Comparison of ENCODE assay signal across 9 cellular contexts in the genomic region with DNA sequence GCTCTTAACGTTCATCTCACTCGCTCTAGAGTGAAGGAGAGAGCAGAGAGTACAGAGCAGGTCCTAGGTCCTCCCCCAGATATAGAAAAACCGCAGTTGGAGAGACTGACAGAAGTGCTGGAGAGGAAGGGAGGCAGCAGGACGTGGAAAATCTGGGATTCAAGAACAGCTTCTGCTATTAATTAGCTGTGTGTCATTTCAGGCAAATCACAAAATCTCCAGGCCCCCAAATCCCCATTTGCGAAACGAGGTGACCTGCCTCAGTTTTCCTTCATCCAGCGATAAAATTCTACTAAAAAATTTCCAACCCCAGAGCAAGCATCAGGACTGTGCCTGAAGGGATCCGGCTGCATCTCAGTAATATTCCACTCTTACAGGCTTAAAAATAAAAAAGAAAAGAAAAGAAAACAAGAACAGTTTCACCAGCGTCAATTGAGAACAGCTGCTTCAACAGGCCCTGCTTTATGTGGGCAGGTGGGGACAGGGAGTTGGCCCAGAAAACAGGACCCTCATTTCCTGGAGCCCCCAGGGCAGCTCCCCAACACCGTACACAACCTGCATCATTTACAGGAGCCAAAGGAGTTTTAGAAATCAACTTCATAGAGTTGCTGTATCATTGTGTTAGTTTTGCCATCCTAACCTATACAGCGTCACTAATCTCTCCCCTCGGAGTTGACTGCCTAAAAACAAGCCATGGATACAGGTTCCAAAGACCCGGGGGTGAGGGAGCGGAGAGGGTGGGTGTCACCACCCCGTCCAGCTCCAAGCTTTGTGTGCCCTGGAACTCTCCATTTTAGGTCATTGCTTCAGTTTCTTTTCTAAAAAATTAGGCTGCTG. TPM values are rescaled to one million over a fixed set of nuclear protein-coding genes. Genes with fewer than 3 reads are reported as not detected.
A peak's percentile ranks its signal among the peaks of the same experiment; 100 is the strongest.
DNase-seq lines count a peak whose midpoint lies in the region; TF ChIP-seq lines count a peak whose summit lies in the region.
"Had no signal": no experiment of that assay in that cellular context is flagged by ENCODE, and none has a peak within 500 bp of the region (broad histone marks: within the 10 kb centered on the region; RNA-seq: fewer than 3 reads in every experiment).

No MANE protein-coding gene starts in this region.

- CTCF ChIA-PET in activated naive CD4-positive, alpha-beta T cell treated with anti-CD3 and anti-CD28 coated beads for 36 hours (lab: Charles Lee): interaction anchor here (1.0 to 17.7 kb wide), 10 partner anchors 9 to 77 kb away, joined by 4 to 359 read pairs (median 9); a partner anchor contains a TSS

- no peak overlapping the region for H3K4me3 Mint-ChIP-seq in activated naive CD4-positive, alpha-beta T cell treated with anti-CD3 and anti-CD28 coated beads for 36 hours
- H3K4me3 Mint-ChIP-seq: dendritic cell treated with granulocyte-macrophage colony-stimulating factor and Interleukin-4, amounts not matched to agents 40 ng/mL and 50 ng/mL, for 4 days had no signal

- no peaks in the 10 kb centered on the region for H3K27me3 ChIP-seq in uterus

- no peak overlapping the region for H3K27ac Mint-ChIP-seq in activated naive CD4-positive, alpha-beta T cell treated with anti-CD3 and anti-CD28 coated beads for 36 hours
- H3K27ac Mint-ChIP-seq: dendritic cell treated with granulocyte-macrophage colony-stimulating factor and Interleukin-4, amounts not matched to agents 40 ng/mL and 50 ng/mL, for 4 days had no signal

- no peaks in the 10 kb centered on the region for H3K27me3 Mint-ChIP-seq in activated naive CD4-positive, alpha-beta T cell treated with anti-CD3 and anti-CD28 coated beads for 36 hours (ENCODE audit: low read depth)
- H3K27me3 Mint-ChIP-seq: dendritic cell treated with granulocyte-macrophage colony-stimulating factor and Interleukin-4, amounts not matched to agents 40 ng/mL and 50 ng/mL, for 4 days had no signal

- peaks cover 45% of the 10 kb centered on the region for H3K4me1 Mint-ChIP-seq in activated naive CD4-positive, alpha-beta T cell treated with anti-CD3 and anti-CD28 coated beads for 36 hours (ENCODE audit: low read depth)

- H3K9me3 Mint-ChIP-seq in activated naive CD4-positive, alpha-beta T cell treated with anti-CD3 and anti-CD28 coated beads for 36 hours: no peaks in the 10 kb centered on the region
- H3K9me3 Mint-ChIP-seq: dendritic cell treated with granulocyte-macrophage colony-stimulating factor and Interleukin-4, amounts not matched to agents 40 ng/mL and 50 ng/mL, for 4 days had no signal

- H3K36me3 Mint-ChIP-seq in activated naive CD4-positive, alpha-beta T cell treated with anti-CD3 and anti-CD28 coated beads for 36 hours (ENCODE audit: low read depth): peaks cover 3% of the 10 kb centered on the region

- in situ Hi-C loops in GM13977 (cut with MboI; ENCODE audit: low pct_unique_long_range_greater_than_20kb, low sequenced_read_pairs, unreplicated experiment): no loop called here

- H3K36me3 ChIP-seq in uterus: no peaks in the 10 kb centered on the region

- H3K4me1 ChIP-seq in uterus: peaks cover 23 to 34% of the 10 kb centered on the region in 2 donors

- DNase-seq in activated naive CD4-positive, alpha-beta T cell treated with anti-CD3 and anti-CD28 coated beads for 36 hours: peak; percentile 43
- no peak for DNase-seq in activated naive CD4-positive, alpha-beta T cell treated with Interleukin-2 at 50 U/mL for 16 hours
- peak; percentile 46 for DNase-seq in NB4 (ENCODE audit: low read depth)
- peak; percentile 7 for DNase-seq in central memory CD4-positive, alpha-beta T cell
- DNase-seq in mesenteric fat pad (ENCODE audit: low spot score): peak; percentile 62
- DNase-seq in uterus: peak in 1 of 2 donors; percentile 68
- DNase-seq in GM13977 (ENCODE audit: low spot score): no peak
- no peak for DNase-seq in NCI-H2081 treated with DMSO at 0.1 percent for 48 hours (lab: John Stamatoyannopoulos, UW)

- no peaks in the 10 kb centered on the region for H3K9me3 ChIP-seq in uterus

- H3K4me3 ChIP-seq in NB4 (ENCODE audit: low read depth, low read length): peak overlapping the region; percentile 66
- peak overlapping the region; percentile 15 to 34 for H3K4me3 ChIP-seq in uterus

- TF ChIP-seq CTCF in NB4 (IDR thresholded peaks at IDR 0.05; ENCODE audit: low read depth, low read length) (no peak), uterus (IDR thresholded peaks at IDR 0.05) (no peak), GM13977 (IDR thresholded peaks at IDR 0.05; ENCODE audit: extremely low read depth, insufficient read depth, missing control alignments) (no peak)

- H3K27ac ChIP-seq in uterus: peak overlapping the region; percentile 94 to 97

- intact Hi-C loops in activated naive CD4-positive, alpha-beta T cell treated with anti-CD3 and anti-CD28 coated beads for 36 hours (cut with micrococcal nuclease): loop anchor here (1.0 to 10.0 kb wide), 7 partner anchors 19 to 719 kb away; a partner anchor contains a TSS
- intact Hi-C loops in uterus (cut with DNase I; ENCODE audit: low total_unique reads): no loop called here

- TF ChIP-seq POLR2A in NB4 (IDR thresholded peaks at IDR 0.05; ENCODE audit: extremely low read depth, insufficient read length) (no peak), uterus (IDR thresholded peaks at IDR 0.05) (peak; percentile 31 to 35)

RNA-seq across cellular contexts. Expression of a gene that starts 2.3 kb away (rescaled TPM):
- total RNA-seq in activated naive CD4-positive, alpha-beta T cell treated with anti-CD3 and anti-CD28 coated beads for 36 hours: over 10,000 TPM; 10,460 to 10,508 TPM
- 11,495 TPM for total RNA-seq in mesenteric fat pad
- total RNA-seq in uterus: over 10,000 TPM in 3 of 4 donors, 1,000 to 10,000 TPM in 1; 6,732 to 19,335 (median 13,886) TPM

RNA-seq across cellular contexts. Expression of a gene that starts 28.4 kb away (rescaled TPM):
- 10 to 100 TPM; 57.9 to 58.3 TPM for total RNA-seq in activated naive CD4-positive, alpha-beta T cell treated with anti-CD3 and anti-CD28 coated beads for 36 hours
- total RNA-seq in mesenteric fat pad (87.0 TPM), uterus (100 to 1,000 TPM in 1 of 4 donors, 10 to 100 TPM in 3; 28.8 to 101 (median 70.1) TPM)

Comparison
In these comparisons a context has a peak if more than half of its experiments do, and no peak if none do; other contexts are left out.
1. DNase-seq: peak in activated naive CD4-positive, alpha-beta T cell treated with anti-CD3 and anti-CD28 coated beads for 36 hours (single experiment), NB4 (single experiment), central memory CD4-positive, alpha-beta T cell (single experiment) and mesenteric fat pad (single experiment); none in activated naive CD4-positive, alpha-beta T cell treated with Interleukin-2 at 50 U/mL for 16 hours (single experiment), GM13977 (single experiment) and NCI-H2081 treated with DMSO at 0.1 percent for 48 hours (single experiment).